20 cellular contexts compared by ENCODE assay signal in genomic region chr18:55310863-55311262, GRCh38.
DNase-seq lines count a peak whose midpoint lies in the region; ATAC-seq, FAIRE-seq and TF ChIP-seq lines count a peak whose summit lies in the region.
"Had no signal": no experiment of that assay in that cellular context is flagged by ENCODE, and none has a peak within 500 bp of the region (broad histone marks: within the 10 kb centered on the region; RNA-seq: fewer than 3 reads in every experiment).

No MANE protein-coding gene starts in this region.

- H3K79me2 ChIP-seq in GM12878 (ENCODE audit: control insufficient read depth, insufficient read depth, low read length) = peaks cover 98% of the 10 kb centered on the region

- DNase-seq in GM12891 (ENCODE audit: insufficient read length, low spot score) (no peak), GM12878 (ENCODE audit: low read depth, low spot score) (no peak), glutamatergic neuron (no peak), NCI-H1930 (lab: John Stamatoyannopoulos, UW) (no peak), GM12892 (ENCODE audit: insufficient read length) (no peak)
- DNase-seq in stimulated activated naive B cell treated with anti-CD40 and anti-IgM and Interleukin-4, amounts not matched to agents 10 μg/mL and 1 μg/mL and 100 μg/mL, for 72 hours = no peak
- DNase-seq in activated effector memory CD4-positive, alpha-beta T cell treated with anti-CD3 and anti-CD28 coated beads, Interleukin-2, amount 50 U/mL, for 16 hours = no peak
- DNase-seq: BE2C; CD4-positive, alpha-beta memory T cell; COR-L47; DMS153; DMS79 treated with DMSO at 0.1 percent for 48 hours; EL; GOT3; H9; IMR-90 had no signal

- H3K9me3 Mint-ChIP-seq in glutamatergic neuron (ENCODE audit: unreplicated experiment) = peaks cover 3% of the 10 kb centered on the region
- no peaks in the 10 kb centered on the region for H3K9me3 Mint-ChIP-seq in stimulated activated naive B cell treated with anti-CD40 and anti-IgM and Interleukin-4, amounts not matched to agents 10 μg/mL and 1 μg/mL and 100 μg/mL, for 72 hours
- H3K9me3 Mint-ChIP-seq: H9 had no signal

- 0 out of 2 replicates have a peak overlapping the region, but pooled peaks have one; percentile 7 for H3K4me3 ChIP-seq in GM12878

- ATAC-seq in GM12878 = no peak
- ATAC-seq in stimulated activated naive B cell treated with anti-CD40 and anti-IgM and Interleukin-4, amounts not matched to agents 10 μg/mL and 1 μg/mL and 100 μg/mL, for 72 hours (replicated peaks) = no peak

- POLR2A ChIA-PET in GM12878 (lab: Charles Lee) = interaction anchor here (0.7 to 4.9 kb wide), 6 partner anchors 8 to 66 kb away, joined by 3 to 26 read pairs (median 9); no protein-coding TSS in a partner anchor

- no peaks in the 10 kb centered on the region; the same call in 2 of the 3 replicates for H3K9me3 ChIP-seq in GM12878 (replicated peaks; ENCODE audit: control insufficient read depth, insufficient read depth, low read length)
- H3K9me3 ChIP-seq: BE2C had no signal

- H3K36me3 ChIP-seq in GM12878 (ENCODE audit: control insufficient read depth in 2 of 2, insufficient read depth in 2 of 2, low read length in 1 of 2) = peaks cover 0 to 3% of the 10 kb centered on the region in 2 experiments; a peak in 3 of 4 replicates

- H3K36me3 Mint-ChIP-seq in glutamatergic neuron (ENCODE audit: unreplicated experiment) = no peaks in the 10 kb centered on the region
- peaks cover 30 to 44% of the 10 kb centered on the region in 2 donors for H3K36me3 Mint-ChIP-seq in stimulated activated naive B cell treated with anti-CD40 and anti-IgM and Interleukin-4, amounts not matched to agents 10 μg/mL and 1 μg/mL and 100 μg/mL, for 72 hours
- H3K36me3 Mint-ChIP-seq: CD4-positive, alpha-beta memory T cell had no signal

- H3K27ac ChIP-seq in GM12878 (ENCODE audit: control insufficient read depth, insufficient read depth) = no peak overlapping the region
- H3K27ac ChIP-seq: C4-2B had no signal

- SMC1A ChIA-PET in GM12878 (lab: Charles Lee; ENCODE audit: uncharacterized antibody, unreplicated experiment) = interaction anchor here (1.2 to 11.0 kb wide), 4 partner anchors 11 to 66 kb away, joined by 3 to 157 read pairs (median 30); no protein-coding TSS in a partner anchor

- peak overlapping the region; percentile 48 for H3K4me3 Mint-ChIP-seq in glutamatergic neuron (ENCODE audit: unreplicated experiment)
- no peak overlapping the region for H3K4me3 Mint-ChIP-seq in stimulated activated naive B cell treated with anti-CD40 and anti-IgM and Interleukin-4, amounts not matched to agents 10 μg/mL and 1 μg/mL and 100 μg/mL, for 72 hours
- H3K4me3 Mint-ChIP-seq: CD4-positive, alpha-beta memory T cell; H9 had no signal

- no peak for TF ChIP-seq RAD21 in GM12878 (IDR thresholded peaks at IDR 0.05; ENCODE audit: insufficient read depth, low read depth, low read length)

- no peaks in the 10 kb centered on the region for H4K20me1 ChIP-seq in GM12878 (ENCODE audit: control insufficient read depth, insufficient read depth)

- BruUV-seq in GM12878 (replicated peaks; lab: Mats Ljungman, UMichigan) = no TSS peak

- TF ChIP-seq CTCF in GM12878 (IDR thresholded peaks at IDR 0.05 in 2 of 3, conservative IDR thresholded peaks at IDR 0.05 in 1 of 3; ENCODE audit: control insufficient read depth in 2 of 3, extremely low read depth in 1 of 3, insufficient read depth in 1 of 3, low read depth in 3 of 3, low read length in 3 of 3) (no peak), glutamatergic neuron (IDR thresholded peaks at IDR 0.05; ENCODE audit: partially characterized antibody, unreplicated experiment) (no peak)

- WGBS in GM12878 (ENCODE audit: insufficient coverage, insufficient replicate concordance, low lambda C conversion rate, missing lambda C conversion rate) = 59% methylated on average over 2 of the region's 2 CpGs

- TF ChIP-seq EP300 in GM12878 (IDR thresholded peaks at IDR 0.05; ENCODE audit: borderline replicate concordance in 1 of 2, control insufficient read depth in 1 of 2, low read depth in 2 of 2, low read length in 2 of 2) = no peak

- CTCF ChIA-PET in GM12878 (lab: Yijun Ruan, JAX) = interaction anchor here (1.1 kb wide), 1 partner anchor 77 kb away, joined by 4 read pairs; no protein-coding TSS in a partner anchor

- H3K27me3 Mint-ChIP-seq in glutamatergic neuron (ENCODE audit: unreplicated experiment) = no peaks in the 10 kb centered on the region
- no peaks in the 10 kb centered on the region for H3K27me3 Mint-ChIP-seq in stimulated activated naive B cell treated with anti-CD40 and anti-IgM and Interleukin-4, amounts not matched to agents 10 μg/mL and 1 μg/mL and 100 μg/mL, for 72 hours
- H3K27me3 Mint-ChIP-seq: CD4-positive, alpha-beta memory T cell had no signal

- H3K27me3 ChIP-seq in GM12878 (replicated peaks in 1 of 2; ENCODE audit: control insufficient read depth in 2 of 2, insufficient read depth in 2 of 2, low read length in 1 of 2) = no peaks in the 10 kb centered on the region
- H3K27me3 ChIP-seq: BE2C had no signal

- RAD21 ChIA-PET in GM12878 (lab: Charles Lee; ENCODE audit: unreplicated experiment) = interaction anchor here (2.8 to 5.5 kb wide), 3 partner anchors 11 to 76 kb away, joined by 8 to 50 read pairs (median 22); no protein-coding TSS in a partner anchor

- peak; percentile 43 for FAIRE-seq in GM12891 (lab: Jason Lieb, UNC)
- no peak for FAIRE-seq in GM12878 (lab: Jason Lieb, UNC)
- FAIRE-seq in GM12892 (lab: Jason Lieb, UNC) = no peak
- FAIRE-seq: A204.1, G401.6, GM18507 had no signal

- peak overlapping the region; percentile 12 for H3K4me2 ChIP-seq in GM12878 (ENCODE audit: control insufficient read depth, insufficient read depth)

- in situ Hi-C loops in GM12878 (cut with MboI) = loop anchor here (25.0 kb wide), 1 partner anchor 1049 kb away; the partner anchor contains the start of gene POLI

- peaks cover 62% of the 10 kb centered on the region for H3K4me1 Mint-ChIP-seq in glutamatergic neuron (ENCODE audit: low read depth, unreplicated experiment)
- peaks cover 39 to 89% of the 10 kb centered on the region in 2 donors for H3K4me1 Mint-ChIP-seq in stimulated activated naive B cell treated with anti-CD40 and anti-IgM and Interleukin-4, amounts not matched to agents 10 μg/mL and 1 μg/mL and 100 μg/mL, for 72 hours
- H3K4me1 Mint-ChIP-seq: CD4-positive, alpha-beta memory T cell had no signal

- TF ChIP-seq POLR2A in GM12891 (IDR thresholded peaks at IDR 0.05; ENCODE audit: low read depth, low read length) = no peak
- TF ChIP-seq POLR2A in GM12878 (IDR thresholded peaks at IDR 0.05; ENCODE audit: low read depth, low read length) = no peak
- no peak for TF ChIP-seq POLR2A in GM12892 (IDR thresholded peaks at IDR 0.05; ENCODE audit: low read depth, low read length)

- peak overlapping the region; percentile 40 for H3K27ac Mint-ChIP-seq in glutamatergic neuron (ENCODE audit: unreplicated experiment)
- H3K27ac Mint-ChIP-seq in stimulated activated naive B cell treated with anti-CD40 and anti-IgM and Interleukin-4, amounts not matched to agents 10 μg/mL and 1 μg/mL and 100 μg/mL, for 72 hours = peak overlapping the region; percentile 0
- H3K27ac Mint-ChIP-seq: CD4-positive, alpha-beta memory T cell had no signal

- no peak overlapping the region for H3K9ac ChIP-seq in GM12878 (ENCODE audit: control insufficient read depth, insufficient read depth, low read length)

- H3K4me1 ChIP-seq in GM12878 (ENCODE audit: control insufficient read depth, insufficient read depth, low read length) = peaks cover 13% of the 10 kb centered on the region; the same call in 1 of the 2 replicates

- no peak overlapping the region for H2AFZ ChIP-seq in GM12878 (ENCODE audit: control insufficient read depth, low read depth, low read length)

- intact Hi-C loops in GM12878 (cut with micrococcal nuclease; ENCODE audit: unreplicated experiment) = loop anchor here (10.0 kb wide), 2 partner anchors 1046 to 1086 kb away; partner anchors contain the start of genes MBD2 and POLI

TF ChIP-seq in GM12891, 5 proteins besides CTCF, POLR2A, EP300 and RAD21:
- TF ChIP-seq SPI1 (IDR thresholded peaks at IDR 0.05; ENCODE audit: low read depth, low read length) (no peak), POLR2AphosphoS5 (IDR thresholded peaks at IDR 0.05; ENCODE audit: low read depth, low read length) (no peak), TAF1 (IDR thresholded peaks at IDR 0.05; ENCODE audit: low read depth, low read length) (no peak), PAX5 (IDR thresholded peaks at IDR 0.05; ENCODE audit: insufficient read depth, low read length, severe bottlenecking) (no peak), POU2F2 (IDR thresholded peaks at IDR 0.05; ENCODE audit: low read depth, low read length) (no peak)
TF ChIP-seq in GM12891: peak in this region for 0.

TF ChIP-seq in GM12878, 131 proteins besides CTCF, POLR2A, EP300 and RAD21 (continues in another document):
- TF ChIP-seq NR2C1 (IDR thresholded peaks at IDR 0.05) = no peak
- no peak for TF ChIP-seq CEBPZ (IDR thresholded peaks at IDR 0.05; ENCODE audit: low read depth, low read length)
- TF ChIP-seq TCF7 (IDR thresholded peaks at IDR 0.05; ENCODE audit: borderline replicate concordance) = no peak
- no peak for TF ChIP-seq PAX5 (IDR thresholded peaks at IDR 0.05; ENCODE audit: borderline replicate concordance, low read depth, low read length)
- TF ChIP-seq GABPA (IDR thresholded peaks at IDR 0.05; ENCODE audit: low read depth) = no peak
- TF ChIP-seq MYB (IDR thresholded peaks at IDR 0.05; ENCODE audit: borderline replicate concordance, low read depth, low read length) = no peak
- no peak for TF ChIP-seq YBX1 (IDR thresholded peaks at IDR 0.05)
- no peak for TF ChIP-seq ASH2L (IDR thresholded peaks at IDR 0.05; ENCODE audit: borderline replicate concordance, low read depth)
